1 cellular context compared by ENCODE assay signal in the genomic region with DNA sequence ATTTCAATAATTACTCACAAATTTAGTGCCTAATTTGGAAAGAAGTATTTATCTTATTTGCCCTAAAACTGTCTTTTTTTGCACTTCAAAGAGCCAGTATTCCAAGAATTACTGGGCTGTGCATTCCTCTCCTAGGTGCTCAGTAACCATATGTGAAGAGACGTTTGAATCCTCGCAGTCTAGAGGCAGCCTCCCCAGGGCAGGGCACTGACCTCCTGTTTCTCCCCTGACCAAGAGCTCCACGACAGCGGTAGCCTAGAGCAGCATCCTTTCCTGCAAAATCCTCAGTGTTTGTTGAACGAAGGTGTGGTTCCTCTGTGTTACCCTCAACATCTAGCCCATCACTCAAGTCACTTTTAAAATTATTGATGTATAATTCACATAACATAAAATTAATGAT.
TF ChIP-seq lines count a peak whose summit lies in the region.

No MANE protein-coding gene starts in this region.

TF ChIP-seq in IMR-90, 13 proteins besides CTCF, POLR2A, EP300 and RAD21:
- TF ChIP-seq, protein P1, sequence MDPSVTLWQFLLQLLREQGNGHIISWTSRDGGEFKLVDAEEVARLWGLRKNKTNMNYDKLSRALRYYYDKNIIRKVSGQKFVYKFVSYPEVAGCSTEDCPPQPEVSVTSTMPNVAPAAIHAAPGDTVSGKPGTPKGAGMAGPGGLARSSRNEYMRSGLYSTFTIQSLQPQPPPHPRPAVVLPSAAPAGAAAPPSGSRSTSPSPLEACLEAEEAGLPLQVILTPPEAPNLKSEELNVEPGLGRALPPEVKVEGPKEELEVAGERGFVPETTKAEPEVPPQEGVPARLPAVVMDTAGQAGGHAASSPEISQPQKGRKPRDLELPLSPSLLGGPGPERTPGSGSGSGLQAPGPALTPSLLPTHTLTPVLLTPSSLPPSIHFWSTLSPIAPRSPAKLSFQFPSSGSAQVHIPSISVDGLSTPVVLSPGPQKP (IDR thresholded peaks at IDR 0.05; ENCODE audit: borderline replicate concordance, low read depth, low read length), result no peak
- TF ChIP-seq FOS (IDR thresholded peaks at IDR 0.05; ENCODE audit: low read depth, low read length) (no peak), MAZ (IDR thresholded peaks at IDR 0.05; ENCODE audit: borderline replicate concordance, low read depth, low read length) (no peak), BHLHE40 (IDR thresholded peaks at IDR 0.05; ENCODE audit: low read depth, low read length) (no peak), MAFK (IDR thresholded peaks at IDR 0.05; ENCODE audit: low read depth, low read length) (no peak), NFE2L2 (IDR thresholded peaks at IDR 0.05; ENCODE audit: low read depth, low read length) (no peak), CEBPB (IDR thresholded peaks at IDR 0.05; ENCODE audit: low read depth, low read length) (no peak), RCOR1 (IDR thresholded peaks at IDR 0.05; ENCODE audit: insufficient replicate concordance, low read length) (no peak), MXI1 (IDR thresholded peaks at IDR 0.05; ENCODE audit: borderline replicate concordance, low read depth, low read length) (no peak), RFX5 (IDR thresholded peaks at IDR 0.05; ENCODE audit: low read depth, low read length) (no peak), CHD1 (IDR thresholded peaks at IDR 0.05; ENCODE audit: low read depth, low read length) (no peak), SMC3 (IDR thresholded peaks at IDR 0.05; ENCODE audit: low read depth, low read length) (no peak)
- TF ChIP-seq, protein P2, sequence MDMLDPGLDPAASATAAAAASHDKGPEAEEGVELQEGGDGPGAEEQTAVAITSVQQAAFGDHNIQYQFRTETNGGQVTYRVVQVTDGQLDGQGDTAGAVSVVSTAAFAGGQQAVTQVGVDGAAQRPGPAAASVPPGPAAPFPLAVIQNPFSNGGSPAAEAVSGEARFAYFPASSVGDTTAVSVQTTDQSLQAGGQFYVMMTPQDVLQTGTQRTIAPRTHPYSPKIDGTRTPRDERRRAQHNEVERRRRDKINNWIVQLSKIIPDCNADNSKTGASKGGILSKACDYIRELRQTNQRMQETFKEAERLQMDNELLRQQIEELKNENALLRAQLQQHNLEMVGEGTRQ (IDR thresholded peaks at IDR 0.05; ENCODE audit: low read depth, low read length), result no peak
